Comparison of ENCODE assay signal across 14 cellular contexts in the genomic region with DNA sequence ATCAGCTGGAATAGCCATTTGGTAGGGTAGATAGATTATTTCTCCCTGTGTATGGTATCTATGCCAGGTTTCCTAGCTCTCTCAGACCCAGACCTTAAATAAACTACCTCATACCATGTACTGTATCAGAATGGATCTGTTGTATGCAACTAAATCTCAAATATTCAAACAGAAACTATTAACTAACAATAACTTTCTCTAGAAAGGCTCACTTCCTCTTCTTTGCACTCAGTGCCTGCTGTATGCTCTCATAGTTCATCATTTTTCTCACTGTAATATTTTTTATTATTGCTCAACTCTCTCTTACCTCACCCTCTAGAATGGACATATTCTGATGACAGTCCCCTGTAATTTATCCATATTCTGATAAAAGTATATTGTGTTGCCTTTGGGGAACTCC.
"Had no signal": no experiment of that assay in that cellular context is flagged by ENCODE, and none has a peak within 500 bp of the region (broad histone marks: within the 10 kb centered on the region; RNA-seq: fewer than 3 reads in every experiment).

No MANE protein-coding gene starts in this region.

- H3K4me3 ChIP-seq: gastroesophageal sphincter, left ventricle myocardium inferior, upper lobe of left lung had no signal

- DNase-seq: activated CD4-positive, alpha-beta T cell treated with anti-CD3 and anti-CD28 coated beads, Interleukin-2, amount 10 ng/mL, durations not matched to agents 7 days and 5 days; activated naive CD4-positive, alpha-beta T cell treated with anti-CD3 and anti-CD28 coated beads, Interleukin-2, amount 10 ng/mL, durations not matched to agents 7 days and 5 days; activated T-cell treated with anti-CD3 and anti-CD28 coated beads for 4 hours; caudate nucleus; effector memory CD8-positive, alpha-beta T cell; islet precursor cell; left ventricle myocardium inferior; mesendoderm; stimulated activated CD4-positive, alpha-beta T cell treated with anti-CD3 and anti-CD28 coated beads, Interleukin-4, amount 100 ng/mL, for 1 hour; stimulated activated CD8-positive, alpha-beta memory T cell treated with anti-CD3 and anti-CD28 coated beads, Interleukin-4, amount 100 ng/mL, for 48 hours; upper lobe of left lung had no signal

- H3K4me1 ChIP-seq: gastroesophageal sphincter, left ventricle myocardium inferior, upper lobe of left lung had no signal

- H3K27me3 ChIP-seq: gastroesophageal sphincter, upper lobe of left lung had no signal

- ATAC-seq: activated T-helper 17 cell treated with anti-CD3 and anti-CD28 coated beads, Interleukin-2, amount 50 U/mL, for 72 hours; effector memory CD8-positive, alpha-beta T cell; gastroesophageal sphincter; WTC11 had no signal

- H3K36me3 ChIP-seq: gastroesophageal sphincter, left ventricle myocardium inferior, upper lobe of left lung had no signal

- H3K27ac ChIP-seq: gastroesophageal sphincter, left ventricle myocardium inferior, upper lobe of left lung had no signal

- H3K9me3 ChIP-seq: gastroesophageal sphincter, left ventricle myocardium inferior, upper lobe of left lung had no signal
